In the genomic region with DNA sequence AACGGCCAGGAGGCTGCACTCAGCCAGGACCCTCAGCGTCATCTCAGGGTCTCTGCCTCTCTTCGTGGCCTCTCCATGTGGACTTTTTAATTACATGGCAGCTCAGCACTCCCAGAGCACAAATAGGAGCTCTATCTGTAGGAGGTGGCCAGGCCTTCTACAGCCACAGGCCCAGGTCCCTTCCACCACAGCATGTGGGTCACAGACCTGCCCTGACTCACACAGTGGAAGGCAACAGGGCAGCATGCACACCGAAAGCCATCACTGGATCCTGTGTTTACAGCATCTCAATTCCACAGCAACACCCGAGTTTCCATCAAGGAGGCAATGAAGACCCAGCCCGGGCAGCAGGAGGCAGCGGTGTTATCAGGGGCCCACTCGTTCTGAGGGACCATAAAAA, we compare ENCODE assay signal across 11 cellular contexts.
A peak's percentile ranks its signal among the peaks of the same experiment; 100 is the strongest.
DNase-seq lines count a peak whose midpoint lies in the region; ATAC-seq and TF ChIP-seq lines count a peak whose summit lies in the region.
"Had no signal": no experiment of that assay in that cellular context is flagged by ENCODE, and none has a peak within 500 bp of the region (broad histone marks: within the 10 kb centered on the region; RNA-seq: fewer than 3 reads in every experiment).

No MANE protein-coding gene starts in this region.

- H3K9me3 ChIP-seq in cardiac muscle cell (ENCODE audit: low read depth): no peaks in the 10 kb centered on the region
- H3K9me3 ChIP-seq in esophagus squamous epithelium: no peaks in the 10 kb centered on the region
- no peaks in the 10 kb centered on the region for H3K9me3 ChIP-seq in neutrophil
- no peaks in the 10 kb centered on the region for H3K9me3 ChIP-seq in vagina
- H3K9me3 ChIP-seq in WERI-Rb-1 (ENCODE audit: severe bottlenecking): no peaks in the 10 kb centered on the region
- H3K9me3 ChIP-seq: Peyer's patch had no signal

- H3K36me3 ChIP-seq in cardiac muscle cell (no peaks in the 10 kb centered on the region), esophagus squamous epithelium (no peaks in the 10 kb centered on the region), neutrophil (no peaks in the 10 kb centered on the region), vagina (no peaks in the 10 kb centered on the region), WERI-Rb-1 (no peaks in the 10 kb centered on the region)
- H3K36me3 ChIP-seq: Peyer's patch had no signal

- H3K4me1 ChIP-seq in cardiac muscle cell (ENCODE audit: low read depth) (peaks cover 46% of the 10 kb centered on the region), esophagus squamous epithelium (peaks cover 15 to 91% (median 56%) of the 10 kb centered on the region in 3 donors), neutrophil (ENCODE audit: control insufficient read depth in 1 of 2, insufficient read depth in 1 of 2, low read depth in 1 of 2, low read length in 1 of 2) (peaks cover 86 to 96% of the 10 kb centered on the region in 2 experiments), vagina (peaks cover 55% of the 10 kb centered on the region)

- DNase-seq in cardiac muscle cell (ENCODE audit: low read depth in 1 of 2, low spot score in 1 of 2): no peak
- no peak for DNase-seq in left cardiac atrium
- no peak for DNase-seq in esophagus squamous epithelium (lab: John Stamatoyannopoulos, UW)
- DNase-seq in vagina (ENCODE audit: extremely low spot score in 2 of 2): peak; percentile 76 to 81
- DNase-seq in D341Med (ENCODE audit: low spot score): no peak
- no peak for DNase-seq in WERI-Rb-1
- DNase-seq: activated naive CD4-positive, alpha-beta T cell treated with anti-CD3 and anti-CD28 coated beads, Interleukin-2, amount 10 ng/mL, durations not matched to agents 7 days and 5 days; NCI-H1105 had no signal

- H3K27ac ChIP-seq in cardiac muscle cell (peak overlapping the region; percentile 53), esophagus squamous epithelium (peak overlapping the region; percentile 19 to 77 (median 59)), neutrophil (peak overlapping the region; percentile 93), vagina (peak overlapping the region; percentile 25), WERI-Rb-1 (no peak overlapping the region)

- TF ChIP-seq CTCF in cardiac muscle cell (IDR thresholded peaks at IDR 0.05; ENCODE audit: low read depth, low read length): no peak
- no peak for TF ChIP-seq CTCF in esophagus squamous epithelium (IDR thresholded peaks at IDR 0.05)
- no peak for TF ChIP-seq CTCF in neutrophil (IDR thresholded peaks at IDR 0.05)
- no peak for TF ChIP-seq CTCF in vagina (IDR thresholded peaks at IDR 0.05)
- TF ChIP-seq CTCF in WERI-Rb-1 (IDR thresholded peaks at IDR 0.05; ENCODE audit: low read depth, low read length): no peak

- H3K27me3 ChIP-seq in cardiac muscle cell (no peaks in the 10 kb centered on the region), esophagus squamous epithelium (no peaks in the 10 kb centered on the region), neutrophil (no peaks in the 10 kb centered on the region), vagina (no peaks in the 10 kb centered on the region), WERI-Rb-1 (ENCODE audit: insufficient read depth, low read depth, severe bottlenecking) (no peaks in the 10 kb centered on the region)
- H3K27me3 ChIP-seq: Peyer's patch had no signal

- TF ChIP-seq POLR2A in esophagus squamous epithelium (IDR thresholded peaks at IDR 0.05): no peak
- TF ChIP-seq POLR2A in vagina (IDR thresholded peaks at IDR 0.05): no peak

- intact Hi-C loops in left cardiac atrium (cut with DNase I) (no loop called here), esophagus squamous epithelium (cut with DNase I) (no loop called here), vagina (cut with DNase I) (no loop called here)

- H3K4me3 ChIP-seq in cardiac muscle cell (no peak overlapping the region), esophagus squamous epithelium (no peak overlapping the region), neutrophil (ENCODE audit: low read depth in 1 of 2, low read length in 1 of 2) (no peak overlapping the region), vagina (no peak overlapping the region), WERI-Rb-1 (ENCODE audit: low read depth, low read length) (no peak overlapping the region)
- H3K4me3 ChIP-seq: Peyer's patch had no signal

- ATAC-seq in left cardiac atrium (no peak), GM18517 (IDR thresholded peaks at IDR 0.05; ENCODE audit: unreplicated experiment) (no peak)

- 84% methylated on average over 8 of the region's 8 CpGs for WGBS in esophagus squamous epithelium, 2 donors

Comparison
In these comparisons a context has a peak if more than half of its experiments do, and no peak if none do; other contexts are left out.
1. DNase-seq: peak in vagina (2 of 2); none in cardiac muscle cell (0 of 2), left cardiac atrium (single experiment), esophagus squamous epithelium (single experiment), D341Med (single experiment) and WERI-Rb-1 (single experiment).